ENCODE assay signal across 1 cellular context in the genomic region with DNA sequence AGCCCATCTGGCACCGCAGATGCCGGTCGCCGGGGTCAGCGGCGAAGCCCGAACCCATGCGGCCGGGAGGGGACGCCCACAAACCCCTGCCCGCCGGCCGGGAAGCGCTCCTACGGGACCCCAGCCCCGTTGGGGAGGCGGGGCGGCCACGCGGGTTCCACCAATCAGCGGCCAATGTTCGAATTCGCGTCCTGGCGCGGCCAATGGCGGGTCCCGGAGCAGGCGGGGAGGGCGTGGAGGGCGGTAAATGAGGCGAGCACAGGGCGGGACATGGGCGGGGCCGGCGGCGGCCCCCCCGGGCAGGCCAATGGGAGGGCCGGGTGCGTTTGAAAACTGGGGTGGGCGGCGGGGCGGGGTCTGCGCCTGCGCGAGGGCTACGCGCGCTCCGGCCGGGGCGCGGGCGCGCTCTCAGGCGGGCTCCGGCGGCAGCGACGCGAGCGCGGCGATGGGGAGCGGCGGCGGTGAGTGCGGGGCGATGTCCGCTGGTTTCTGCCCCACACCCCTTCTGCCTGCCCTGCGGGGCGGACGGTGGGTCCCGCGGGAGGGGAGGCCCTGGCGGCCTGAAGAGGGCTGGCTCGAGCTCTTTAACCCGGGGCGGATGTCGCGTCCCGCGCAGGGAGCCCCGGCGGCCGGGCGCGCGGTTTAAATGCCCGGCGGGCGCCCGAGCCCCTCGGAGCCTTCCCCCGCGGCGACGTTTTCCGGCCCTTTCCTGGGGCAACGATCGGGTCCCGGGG.
TF ChIP-seq lines count a peak whose summit lies in the region.

TSS of gene CCNF (plus strand) at position 411 of the 734 bp plus-strand sequence. CDS start at position 446, 35 bp downstream.

TF ChIP-seq in K562, 482 proteins besides CTCF, POLR2A, EP300 and RAD21 (continued from another document and continues in another):
- peak in 1 of 2 experiments; percentile 79 for TF ChIP-seq MNT (conservative IDR thresholded peaks at IDR 0.05)
- no peak for TF ChIP-seq CBFA2T3 (IDR thresholded peaks at IDR 0.05)
- no peak for TF ChIP-seq HEY1 (CRISPR knock-in tag; IDR thresholded peaks at IDR 0.05; ENCODE audit: borderline replicate concordance)
- TF ChIP-seq L3MBTL2 (IDR thresholded peaks at IDR 0.05), result peak; percentile 83
- TF ChIP-seq HMGN3 (IDR thresholded peaks at IDR 0.05; ENCODE audit: borderline replicate concordance, extremely low read depth, insufficient read length, low read depth, low read length), result peak; percentile 54
- peak; percentile 69 for TF ChIP-seq TBP (optimal IDR thresholded peaks at IDR 0.05; ENCODE audit: low read depth, low read length)
- TF ChIP-seq NFYB (IDR thresholded peaks at IDR 0.05; ENCODE audit: extremely low read depth, insufficient read length), result peak; percentile 79
- no peak for TF ChIP-seq XRCC3 (IDR thresholded peaks at IDR 0.05)
- TF ChIP-seq POLR2H (tag; IDR thresholded peaks at IDR 0.05; ENCODE audit: low read depth), result no peak; the same call in 1 of the 2 replicates
- no peak for TF ChIP-seq CEBPG (CRISPR knock-in tag; IDR thresholded peaks at IDR 0.05)
- no peak for TF ChIP-seq CEBPG (tag; conservative IDR thresholded peaks at IDR 0.05 in 1 of 2, IDR thresholded peaks at IDR 0.05 in 1 of 2)
- peak; percentile 16; the same call in 1 of the 2 replicates for TF ChIP-seq TFAP4 (CRISPR knock-in tag; IDR thresholded peaks at IDR 0.05; ENCODE audit: borderline replicate concordance)
- TF ChIP-seq FOS (IDR thresholded peaks at IDR 0.05; ENCODE audit: extremely low read depth, insufficient read length), result peak; percentile 89
- no peak for TF ChIP-seq C11orf30 (IDR thresholded peaks at IDR 0.05; ENCODE audit: low read depth)
- no peak for TF ChIP-seq ZNF707 (CRISPR knock-in tag; conservative IDR thresholded peaks at IDR 0.05)
- no peak for TF ChIP-seq HDAC2 (IDR thresholded peaks at IDR 0.05)
- 0 out of 2 replicates have a peak, but pooled peaks have one; percentile 38 for TF ChIP-seq RREB1 (CRISPR knock-in tag; IDR thresholded peaks at IDR 0.05)
- no peak for TF ChIP-seq ZEB2 (IDR thresholded peaks at IDR 0.05)
- TF ChIP-seq, protein P1, sequence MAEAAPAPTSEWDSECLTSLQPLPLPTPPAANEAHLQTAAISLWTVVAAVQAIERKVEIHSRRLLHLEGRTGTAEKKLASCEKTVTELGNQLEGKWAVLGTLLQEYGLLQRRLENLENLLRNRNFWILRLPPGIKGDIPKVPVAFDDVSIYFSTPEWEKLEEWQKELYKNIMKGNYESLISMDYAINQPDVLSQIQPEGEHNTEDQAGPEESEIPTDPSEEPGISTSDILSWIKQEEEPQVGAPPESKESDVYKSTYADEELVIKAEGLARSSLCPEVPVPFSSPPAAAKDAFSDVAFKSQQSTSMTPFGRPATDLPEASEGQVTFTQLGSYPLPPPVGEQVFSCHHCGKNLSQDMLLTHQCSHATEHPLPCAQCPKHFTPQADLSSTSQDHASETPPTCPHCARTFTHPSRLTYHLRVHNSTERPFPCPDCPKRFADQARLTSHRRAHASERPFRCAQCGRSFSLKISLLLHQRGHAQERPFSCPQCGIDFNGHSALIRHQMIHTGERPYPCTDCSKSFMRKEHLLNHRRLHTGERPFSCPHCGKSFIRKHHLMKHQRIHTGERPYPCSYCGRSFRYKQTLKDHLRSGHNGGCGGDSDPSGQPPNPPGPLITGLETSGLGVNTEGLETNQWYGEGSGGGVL (CRISPR knock-in tag; IDR thresholded peaks at IDR 0.05), result no peak
- no peak for TF ChIP-seq FOXJ2 (tag; IDR thresholded peaks at IDR 0.05)
- no peak for TF ChIP-seq ZNF282 (CRISPR knock-in tag; IDR thresholded peaks at IDR 0.05)
- TF ChIP-seq ZNF165 (CRISPR knock-in tag; IDR thresholded peaks at IDR 0.05; ENCODE audit: borderline replicate concordance), result 0 out of 2 replicates have a peak, but pooled peaks have one; percentile 22
- TF ChIP-seq GTF2E2 (tag; IDR thresholded peaks at IDR 0.05), result no peak
- TF ChIP-seq, protein P2, sequence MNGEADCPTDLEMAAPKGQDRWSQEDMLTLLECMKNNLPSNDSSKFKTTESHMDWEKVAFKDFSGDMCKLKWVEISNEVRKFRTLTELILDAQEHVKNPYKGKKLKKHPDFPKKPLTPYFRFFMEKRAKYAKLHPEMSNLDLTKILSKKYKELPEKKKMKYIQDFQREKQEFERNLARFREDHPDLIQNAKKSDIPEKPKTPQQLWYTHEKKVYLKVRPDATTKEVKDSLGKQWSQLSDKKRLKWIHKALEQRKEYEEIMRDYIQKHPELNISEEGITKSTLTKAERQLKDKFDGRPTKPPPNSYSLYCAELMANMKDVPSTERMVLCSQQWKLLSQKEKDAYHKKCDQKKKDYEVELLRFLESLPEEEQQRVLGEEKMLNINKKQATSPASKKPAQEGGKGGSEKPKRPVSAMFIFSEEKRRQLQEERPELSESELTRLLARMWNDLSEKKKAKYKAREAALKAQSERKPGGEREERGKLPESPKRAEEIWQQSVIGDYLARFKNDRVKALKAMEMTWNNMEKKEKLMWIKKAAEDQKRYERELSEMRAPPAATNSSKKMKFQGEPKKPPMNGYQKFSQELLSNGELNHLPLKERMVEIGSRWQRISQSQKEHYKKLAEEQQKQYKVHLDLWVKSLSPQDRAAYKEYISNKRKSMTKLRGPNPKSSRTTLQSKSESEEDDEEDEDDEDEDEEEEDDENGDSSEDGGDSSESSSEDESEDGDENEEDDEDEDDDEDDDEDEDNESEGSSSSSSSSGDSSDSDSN (IDR thresholded peaks at IDR 0.05; ENCODE audit: borderline replicate concordance in 1 of 2, low read depth in 2 of 2, low read length in 2 of 2), result no peak; a peak in 1 of 4 replicates
- TF ChIP-seq ZNF445 (CRISPR knock-in tag; IDR thresholded peaks at IDR 0.05; ENCODE audit: low read depth), result no peak
- peak; percentile 83 for TF ChIP-seq SP1 (CRISPR knock-in tag; IDR thresholded peaks at IDR 0.05)
- no peak for TF ChIP-seq TAL1 (IDR thresholded peaks at IDR 0.05)
- no peak for TF ChIP-seq ZNF696 (CRISPR knock-in tag; conservative IDR thresholded peaks at IDR 0.05)
- TF ChIP-seq PTRF (tag; IDR thresholded peaks at IDR 0.05), result no peak
- TF ChIP-seq SIN3B (IDR thresholded peaks at IDR 0.05; ENCODE audit: low read depth), result peak; percentile 28; the same call in 1 of the 2 replicates
- no peak for TF ChIP-seq JUND (IDR thresholded peaks at IDR 0.05; ENCODE audit: borderline replicate concordance, low read depth, low read length)
- no peak for TF ChIP-seq JUND (tag; IDR thresholded peaks at IDR 0.05; ENCODE audit: borderline replicate concordance, low read depth, low read length)
- no peak for TF ChIP-seq CBX5 (IDR thresholded peaks at IDR 0.05; ENCODE audit: borderline replicate concordance, low read depth)
- peak; percentile 85 to 88 for TF ChIP-seq NRF1 (conservative IDR thresholded peaks at IDR 0.05 in 1 of 2, IDR thresholded peaks at IDR 0.05 in 1 of 2)
- peak; percentile 67; the same call in 1 of the 2 replicates for TF ChIP-seq PHF8 (IDR thresholded peaks at IDR 0.05; ENCODE audit: borderline replicate concordance, low read length)
- no peak for TF ChIP-seq SMARCA5 (IDR thresholded peaks at IDR 0.05)
- no peak for TF ChIP-seq SRSF7 (optimal IDR thresholded peaks at IDR 0.05; ENCODE audit: low read depth, low read length)
- TF ChIP-seq, protein P3, sequence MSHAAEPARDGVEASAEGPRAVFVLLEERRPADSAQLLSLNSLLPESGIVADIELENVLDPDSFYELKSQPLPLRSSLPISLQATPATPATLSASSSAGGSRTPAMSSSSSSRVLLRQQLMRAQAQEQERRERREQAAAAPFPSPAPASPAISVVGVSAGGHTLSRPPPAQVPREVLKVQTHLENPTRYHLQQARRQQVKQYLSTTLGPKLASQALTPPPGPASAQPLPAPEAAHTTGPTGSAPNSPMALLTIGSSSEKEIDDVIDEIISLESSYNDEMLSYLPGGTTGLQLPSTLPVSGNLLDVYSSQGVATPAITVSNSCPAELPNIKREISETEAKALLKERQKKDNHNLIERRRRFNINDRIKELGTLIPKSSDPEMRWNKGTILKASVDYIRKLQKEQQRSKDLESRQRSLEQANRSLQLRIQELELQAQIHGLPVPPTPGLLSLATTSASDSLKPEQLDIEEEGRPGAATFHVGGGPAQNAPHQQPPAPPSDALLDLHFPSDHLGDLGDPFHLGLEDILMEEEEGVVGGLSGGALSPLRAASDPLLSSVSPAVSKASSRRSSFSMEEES (CRISPR knock-in tag; IDR thresholded peaks at IDR 0.05), result no peak
- no peak for TF ChIP-seq SPI1 (IDR thresholded peaks at IDR 0.05; ENCODE audit: borderline replicate concordance, low read depth, low read length)
- peak; percentile 10 for TF ChIP-seq MXD1 (CRISPR knock-in tag; IDR thresholded peaks at IDR 0.05; ENCODE audit: borderline replicate concordance, poor library complexity, severe bottlenecking)
- TF ChIP-seq, protein P4, sequence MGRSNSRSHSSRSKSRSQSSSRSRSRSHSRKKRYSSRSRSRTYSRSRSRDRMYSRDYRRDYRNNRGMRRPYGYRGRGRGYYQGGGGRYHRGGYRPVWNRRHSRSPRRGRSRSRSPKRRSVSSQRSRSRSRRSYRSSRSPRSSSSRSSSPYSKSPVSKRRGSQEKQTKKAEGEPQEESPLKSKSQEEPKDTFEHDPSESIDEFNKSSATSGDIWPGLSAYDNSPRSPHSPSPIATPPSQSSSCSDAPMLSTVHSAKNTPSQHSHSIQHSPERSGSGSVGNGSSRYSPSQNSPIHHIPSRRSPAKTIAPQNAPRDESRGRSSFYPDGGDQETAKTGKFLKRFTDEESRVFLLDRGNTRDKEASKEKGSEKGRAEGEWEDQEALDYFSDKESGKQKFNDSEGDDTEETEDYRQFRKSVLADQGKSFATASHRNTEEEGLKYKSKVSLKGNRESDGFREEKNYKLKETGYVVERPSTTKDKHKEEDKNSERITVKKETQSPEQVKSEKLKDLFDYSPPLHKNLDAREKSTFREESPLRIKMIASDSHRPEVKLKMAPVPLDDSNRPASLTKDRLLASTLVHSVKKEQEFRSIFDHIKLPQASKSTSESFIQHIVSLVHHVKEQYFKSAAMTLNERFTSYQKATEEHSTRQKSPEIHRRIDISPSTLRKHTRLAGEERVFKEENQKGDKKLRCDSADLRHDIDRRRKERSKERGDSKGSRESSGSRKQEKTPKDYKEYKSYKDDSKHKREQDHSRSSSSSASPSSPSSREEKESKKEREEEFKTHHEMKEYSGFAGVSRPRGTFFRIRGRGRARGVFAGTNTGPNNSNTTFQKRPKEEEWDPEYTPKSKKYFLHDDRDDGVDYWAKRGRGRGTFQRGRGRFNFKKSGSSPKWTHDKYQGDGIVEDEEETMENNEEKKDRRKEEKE (IDR thresholded peaks at IDR 0.05; ENCODE audit: borderline replicate concordance in 1 of 2, control insufficient read depth in 1 of 2, low read depth in 2 of 2, low read length in 1 of 2), result no peak
- no peak for TF ChIP-seq ZNF41 (CRISPR knock-in tag; conservative IDR thresholded peaks at IDR 0.05)
- no peak for TF ChIP-seq NELFE (IDR thresholded peaks at IDR 0.05; ENCODE audit: insufficient read depth, insufficient read length)
- TF ChIP-seq CBX2 (IDR thresholded peaks at IDR 0.05; ENCODE audit: insufficient read depth, low read length, poor library complexity, severe bottlenecking), result no peak
